In genomic region chr14:77409131-77409533, GRCh38 we compare ENCODE assay signal across 1 cellular context.
A peak's percentile ranks its signal among the peaks of the same experiment; 100 is the strongest.
TF ChIP-seq lines count a peak whose summit lies in the region.

No MANE protein-coding gene starts in this region.

TF ChIP-seq in HepG2, 621 proteins besides CTCF, POLR2A, EP300 and RAD21:
- TF ChIP-seq THAP11 (CRISPR knock-in tag; IDR thresholded peaks at IDR 0.05) (0 out of 2 replicates have a peak, but pooled peaks have one; percentile 23), TEAD3 (CRISPR knock-in tag; optimal IDR thresholded peaks at IDR 0.05; ENCODE audit: borderline replicate concordance) (peak; percentile 9), LCORL (IDR thresholded peaks at IDR 0.05) (no peak), LCORL (CRISPR knock-in tag; IDR thresholded peaks at IDR 0.05) (0 out of 2 replicates have a peak, but pooled peaks have one; percentile 17), ZNF296 (CRISPR knock-in tag; conservative IDR thresholded peaks at IDR 0.05) (no peak), SAP130 (CRISPR knock-in tag; IDR thresholded peaks at IDR 0.05; ENCODE audit: low read depth) (peak; percentile 32; the same call in 1 of the 2 replicates), HMGXB4 (CRISPR knock-in tag; IDR thresholded peaks at IDR 0.05; ENCODE audit: borderline replicate concordance in 1 of 2, low read depth in 1 of 2) (peak in 1 of 2 experiments; percentile 41; a peak in 1 of 4 replicates), JUNB (CRISPR knock-in tag; IDR thresholded peaks at IDR 0.05; ENCODE audit: borderline replicate concordance) (no peak), SMC3 (IDR thresholded peaks at IDR 0.05; ENCODE audit: low read length) (peak; percentile 81; the same call in 1 of the 2 replicates), RBM39 (IDR thresholded peaks at IDR 0.05; ENCODE audit: low read depth, low read length, poor library complexity, severe bottlenecking) (no peak), MIXL1 (CRISPR knock-in tag; IDR thresholded peaks at IDR 0.05) (no peak), ZNF224 (CRISPR knock-in tag; IDR thresholded peaks at IDR 0.05) (no peak), ZFX (CRISPR knock-in tag; IDR thresholded peaks at IDR 0.05; ENCODE audit: low read depth) (peak; percentile 52; the same call in 1 of the 2 replicates), STAG1 (CRISPR knock-in tag; IDR thresholded peaks at IDR 0.05) (peak; percentile 80), SNRNP70 (IDR thresholded peaks at IDR 0.05; ENCODE audit: low read depth, low read length) (no peak)
- TF ChIP-seq, protein P1, sequence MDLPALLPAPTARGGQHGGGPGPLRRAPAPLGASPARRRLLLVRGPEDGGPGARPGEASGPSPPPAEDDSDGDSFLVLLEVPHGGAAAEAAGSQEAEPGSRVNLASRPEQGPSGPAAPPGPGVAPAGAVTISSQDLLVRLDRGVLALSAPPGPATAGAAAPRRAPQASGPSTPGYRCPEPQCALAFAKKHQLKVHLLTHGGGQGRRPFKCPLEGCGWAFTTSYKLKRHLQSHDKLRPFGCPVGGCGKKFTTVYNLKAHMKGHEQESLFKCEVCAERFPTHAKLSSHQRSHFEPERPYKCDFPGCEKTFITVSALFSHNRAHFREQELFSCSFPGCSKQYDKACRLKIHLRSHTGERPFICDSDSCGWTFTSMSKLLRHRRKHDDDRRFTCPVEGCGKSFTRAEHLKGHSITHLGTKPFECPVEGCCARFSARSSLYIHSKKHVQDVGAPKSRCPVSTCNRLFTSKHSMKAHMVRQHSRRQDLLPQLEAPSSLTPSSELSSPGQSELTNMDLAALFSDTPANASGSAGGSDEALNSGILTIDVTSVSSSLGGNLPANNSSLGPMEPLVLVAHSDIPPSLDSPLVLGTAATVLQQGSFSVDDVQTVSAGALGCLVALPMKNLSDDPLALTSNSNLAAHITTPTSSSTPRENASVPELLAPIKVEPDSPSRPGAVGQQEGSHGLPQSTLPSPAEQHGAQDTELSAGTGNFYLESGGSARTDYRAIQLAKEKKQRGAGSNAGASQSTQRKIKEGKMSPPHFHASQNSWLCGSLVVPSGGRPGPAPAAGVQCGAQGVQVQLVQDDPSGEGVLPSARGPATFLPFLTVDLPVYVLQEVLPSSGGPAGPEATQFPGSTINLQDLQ (CRISPR knock-in tag; IDR thresholded peaks at IDR 0.05): no peak
